Comparison of ENCODE assay signal across 21 cellular contexts in the genomic region with DNA sequence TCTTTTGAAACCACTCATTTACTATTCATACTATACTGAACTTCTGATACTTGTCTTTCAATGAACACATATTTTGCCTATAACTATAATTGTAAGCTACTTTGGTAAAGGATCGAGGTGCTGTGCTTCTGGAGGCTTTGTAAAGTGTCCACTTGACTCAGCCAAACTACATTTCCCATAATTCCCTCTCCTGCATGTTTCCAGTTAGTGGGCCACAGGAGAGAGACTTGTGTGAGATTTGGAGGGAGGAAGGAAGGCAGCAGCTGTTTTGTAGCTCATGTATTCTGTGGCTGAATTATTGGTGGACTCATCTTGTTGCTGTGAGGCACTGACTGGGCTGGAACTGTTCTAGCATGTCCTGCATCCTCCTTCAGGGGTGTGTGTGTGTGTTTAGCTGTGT.
DNase-seq lines count a peak whose midpoint lies in the region; ATAC-seq, FAIRE-seq and TF ChIP-seq lines count a peak whose summit lies in the region.
"Had no signal": no experiment of that assay in that cellular context is flagged by ENCODE, and none has a peak within 500 bp of the region (broad histone marks: within the 10 kb centered on the region; RNA-seq: fewer than 3 reads in every experiment).

No MANE protein-coding gene starts in this region.

- no TSS peak for BruUV-seq in HepG2 (replicated peaks; lab: Mats Ljungman, UMichigan)

- FAIRE-seq in HepG2 (lab: Jason Lieb, UNC) (no peak), bronchial epithelial cell (lab: Jason Lieb, UNC) (peak; percentile 76)
- FAIRE-seq: A549, GM12878, HTR-8/SVneo, RCC 7860 had no signal

- ATAC-seq in HepG2 (no peak), right lobe of liver (no peak), HG03139 (IDR thresholded peaks at IDR 0.05; ENCODE audit: unreplicated experiment) (no peak), heart left ventricle (no peak)
- ATAC-seq: A549, GM12878 had no signal

- TF ChIP-seq EP300 in HepG2 (IDR thresholded peaks at IDR 0.05; ENCODE audit: low read depth in 2 of 2, low read length in 2 of 2) (no peak), HepG2 (CRISPR knock-in tag; IDR thresholded peaks at IDR 0.05; ENCODE audit: borderline replicate concordance) (no peak)

- CTCF ChIA-PET in HepG2 (lab: Yijun Ruan, JAX; ENCODE audit: low intra/inter-chr PET ratio, low total read pairs) = no interaction called here

- WGBS in HepG2 (ENCODE audit: low lambda C conversion rate) = 0% methylated on average over 1 of the region's 1 CpG
- 17% methylated on average over 1 of the region's 1 CpG for WGBS in right lobe of liver (ENCODE audit: insufficient coverage, low coverage, low lambda C conversion rate, missing lambda C conversion rate)
- WGBS in heart left ventricle, 4 donors = 17 to 51% (median 41%) methylated on average over 1 of the region's 1 CpG

- no peak for TF ChIP-seq POLR2A in HepG2 (IDR thresholded peaks at IDR 0.05; ENCODE audit: insufficient read depth in 1 of 2, low read depth in 2 of 2, low read length in 2 of 2)
- TF ChIP-seq POLR2A in right lobe of liver (IDR thresholded peaks at IDR 0.05) = no peak
- no peak for TF ChIP-seq POLR2A in heart left ventricle (IDR thresholded peaks at IDR 0.05)

- H3K79me2 ChIP-seq in HepG2 (ENCODE audit: insufficient read depth, low read length) = no peaks in the 10 kb centered on the region

- intact Hi-C loops in HepG2 (cut with micrococcal nuclease; ENCODE audit: unreplicated experiment) = no loop called here
- intact Hi-C loops in right lobe of liver (cut with DNase I) = no loop called here
- intact Hi-C loops in heart left ventricle (cut with DNase I) = no loop called here

- no peaks in the 10 kb centered on the region for H4K20me1 ChIP-seq in HepG2 (ENCODE audit: insufficient read depth, low read length)
- H4K20me1 ChIP-seq: BLaER1 had no signal

- no peak overlapping the region for H3K4me2 ChIP-seq in HepG2 (ENCODE audit: low read depth, low read length)
- H3K4me2 ChIP-seq: A549, BLaER1 had no signal

- no peaks in the 10 kb centered on the region for H3K36me3 ChIP-seq in HepG2 (replicated peaks in 1 of 2; ENCODE audit: control insufficient read depth in 1 of 2, insufficient read depth in 2 of 2, low read length in 2 of 2)
- H3K36me3 ChIP-seq in right lobe of liver = no peaks in the 10 kb centered on the region
- no peaks in the 10 kb centered on the region for H3K36me3 ChIP-seq in bronchial epithelial cell (ENCODE audit: control insufficient read depth, insufficient read depth, low read length)
- no peaks in the 10 kb centered on the region for H3K36me3 ChIP-seq in heart left ventricle
- H3K36me3 ChIP-seq: BLaER1 had no signal

- no peak for TF ChIP-seq RAD21 in HepG2 (CRISPR knock-in tag; IDR thresholded peaks at IDR 0.05)

- no peak overlapping the region for H3K9ac ChIP-seq in HepG2 (ENCODE audit: insufficient read depth, low read depth, low read length)
- H3K9ac ChIP-seq: BLaER1 had no signal

- H3K27me3 ChIP-seq in HepG2 (ENCODE audit: control insufficient read depth in 1 of 2, insufficient read depth in 2 of 2, low read length in 2 of 2) = no peaks in the 10 kb centered on the region
- H3K27me3 ChIP-seq in right lobe of liver = no peaks in the 10 kb centered on the region
- H3K27me3 ChIP-seq in bronchial epithelial cell (ENCODE audit: control insufficient read depth, insufficient read depth, low read length) = no peaks in the 10 kb centered on the region
- H3K27me3 ChIP-seq in heart left ventricle = no peaks in the 10 kb centered on the region
- H3K27me3 ChIP-seq: BLaER1 had no signal

- DNase-seq in HepG2 (ENCODE audit: low spot score) (no peak), right lobe of liver (no peak), bronchial epithelial cell (ENCODE audit: low read depth) (peak; percentile 47), myocyte (ENCODE audit: low read depth) (peak; percentile 69), NCI-H2107 treated with DMSO at 0.1 percent for 48 hours (lab: John Stamatoyannopoulos, UW; ENCODE audit: unreplicated experiment) (no peak), heart left ventricle (no peak)
- DNase-seq: CD4-positive, alpha-beta T cell; COR-L47; DND-41; HCEC 1CT; NCI-H1417; NCI-H1694 treated with DMSO at 0.1 percent for 48 hours; NCI-H2081 treated with DMSO at 0.1 percent for 48 hours; NCI-H524 treated with DMSO at 0.1 percent for 48 hours; OCI-M1 had no signal

- TF ChIP-seq CTCF in HepG2 (CRISPR knock-in tag; IDR thresholded peaks at IDR 0.05) (no peak), right lobe of liver (IDR thresholded peaks at IDR 0.05) (no peak), bronchial epithelial cell (IDR thresholded peaks at IDR 0.05; ENCODE audit: insufficient read depth, low read length, severe bottlenecking) (no peak), heart left ventricle (IDR thresholded peaks at IDR 0.05) (no peak)

- in situ Hi-C loops in HepG2 (cut with HindIII; ENCODE audit: extremely low pct_ligation_motif_present, low pct_unique_long_range_greater_than_20kb) = no loop called here

- H3K4me3 ChIP-seq in HepG2 (replicated peaks in 1 of 3; ENCODE audit: insufficient read depth in 1 of 3, low read depth in 2 of 3, low read length in 3 of 3) (no peak overlapping the region), right lobe of liver (no peak overlapping the region), bronchial epithelial cell (ENCODE audit: low read depth, low read length) (no peak overlapping the region), heart left ventricle (no peak overlapping the region)
- H3K4me3 ChIP-seq: A549, BLaER1, GM12878 had no signal

- no peaks in the 10 kb centered on the region for H3K4me1 ChIP-seq in HepG2 (ENCODE audit: insufficient read depth, low read length)
- H3K4me1 ChIP-seq in right lobe of liver = no peaks in the 10 kb centered on the region
- H3K4me1 ChIP-seq in heart left ventricle = no peaks in the 10 kb centered on the region
- H3K4me1 ChIP-seq: A549, BLaER1 had no signal

- no peak overlapping the region for H3K27ac ChIP-seq in HepG2 (ENCODE audit: extremely low read length, insufficient read depth, low read length)
- no peak overlapping the region for H3K27ac ChIP-seq in right lobe of liver
- H3K27ac ChIP-seq in heart left ventricle = no peak overlapping the region
- H3K27ac ChIP-seq: A549, BLaER1 had no signal

- no peak overlapping the region for H2AFZ ChIP-seq in HepG2 (ENCODE audit: low read length)

- H3K9me3 ChIP-seq in HepG2 (ENCODE audit: low read length) = no peaks in the 10 kb centered on the region
- no peaks in the 10 kb centered on the region for H3K9me3 ChIP-seq in right lobe of liver
- H3K9me3 ChIP-seq in heart left ventricle = peaks cover 0 to under 1% (median 0%) of the 10 kb centered on the region in 12 donors
- H3K9me3 ChIP-seq: A549, BLaER1 had no signal

- POLR2A ChIA-PET in HepG2 (lab: Yijun Ruan, JAX) = no interaction called here

TF ChIP-seq in HepG2, 621 proteins besides CTCF, POLR2A, EP300 and RAD21:
- peak; percentile 45; the same call in 1 of the 2 replicates for TF ChIP-seq ZNF143 (CRISPR knock-in tag; IDR thresholded peaks at IDR 0.05)
- TF ChIP-seq ZNF777 (CRISPR knock-in tag; IDR thresholded peaks at IDR 0.05) = no peak
- peak; percentile 59; the same call in 1 of the 2 replicates for TF ChIP-seq THAP11 (CRISPR knock-in tag; IDR thresholded peaks at IDR 0.05)
- no peak for TF ChIP-seq SOX6 (IDR thresholded peaks at IDR 0.05)
- TF ChIP-seq SOX6 (CRISPR knock-in tag; IDR thresholded peaks at IDR 0.05) = no peak

Comparison
In these comparisons a context has a peak if more than half of its experiments do, and no peak if none do; other contexts are left out.
1. DNase-seq: peak in bronchial epithelial cell (single experiment) and myocyte (single experiment); none in HepG2 (single experiment), right lobe of liver (0 of 3), NCI-H2107 treated with DMSO at 0.1 percent for 48 hours (single experiment) and heart left ventricle (0 of 5).